8 cellular contexts compared by ENCODE assay signal in genomic region chr19:38233740-38234251, GRCh38. TPM values are rescaled to one million over a fixed set of nuclear protein-coding genes. Genes with fewer than 3 reads are reported as not detected.
DNase-seq lines count a peak whose midpoint lies in the region; ATAC-seq and TF ChIP-seq lines count a peak whose summit lies in the region.

No MANE protein-coding gene starts in this region.

- H3K4me3 Mint-ChIP-seq in glutamatergic neuron (ENCODE audit: unreplicated experiment): no peak overlapping the region

- peaks cover 4% of the 10 kb centered on the region for H3K9me3 Mint-ChIP-seq in glutamatergic neuron (ENCODE audit: unreplicated experiment)

- H3K36me3 Mint-ChIP-seq in glutamatergic neuron (ENCODE audit: unreplicated experiment): no peaks in the 10 kb centered on the region

- DNase-seq in DMS 273 (lab: John Stamatoyannopoulos, UW; ENCODE audit: unreplicated experiment) (peak; percentile 90), KG1 (lab: John Stamatoyannopoulos, UW) (peak; percentile 58), SK-MEL-5 (ENCODE audit: low read depth, low spot score) (peak; percentile 80), glutamatergic neuron (peak; percentile 97), posterior vena cava (ENCODE audit: low spot score) (peak; percentile 95), uterus (peak; percentile 57 to 60)
- DNase-seq in activated naive CD4-positive, alpha-beta T cell (lab: John Stamatoyannopoulos, UW): peak; percentile 45 to 68 (median 63)

- TF ChIP-seq CTCF in glutamatergic neuron (IDR thresholded peaks at IDR 0.05; ENCODE audit: partially characterized antibody, unreplicated experiment) (peak; percentile 92), uterus (IDR thresholded peaks at IDR 0.05) (peak; percentile 44 to 52 (median 50))

- intact Hi-C loops in posterior vena cava (cut with DNase I) (loop anchor here in 1 of 2 donors (2.0 kb wide), 1 partner anchor 101 kb away; the partner anchor contains the start of gene CATSPERG), uterus (cut with DNase I; ENCODE audit: low total_unique reads) (no loop called here)

- in situ Hi-C loops in SK-MEL-5 (cut with HindIII; ENCODE audit: low pct_unique_long_range_greater_than_20kb, low sequenced_read_pairs): no loop called here

- no peaks in the 10 kb centered on the region for H3K9me3 ChIP-seq in uterus

- H3K27ac Mint-ChIP-seq in glutamatergic neuron (ENCODE audit: unreplicated experiment): peak overlapping the region; percentile 43

- H3K27ac ChIP-seq in uterus: no peak overlapping the region

- H3K27me3 Mint-ChIP-seq in glutamatergic neuron (ENCODE audit: unreplicated experiment): peaks cover 9% of the 10 kb centered on the region

- no peak overlapping the region for H3K4me3 ChIP-seq in uterus

- no peak for TF ChIP-seq POLR2A in uterus (IDR thresholded peaks at IDR 0.05)

- no peaks in the 10 kb centered on the region for H3K4me1 Mint-ChIP-seq in glutamatergic neuron (ENCODE audit: low read depth, unreplicated experiment)

- peaks cover 0 to 6% of the 10 kb centered on the region in 2 donors for H3K4me1 ChIP-seq in uterus

- H3K27me3 ChIP-seq in uterus: peaks cover 3 to 5% of the 10 kb centered on the region in 2 donors

- no peak for ATAC-seq in HG03280 (IDR thresholded peaks at IDR 0.05; ENCODE audit: unreplicated experiment)

- H3K36me3 ChIP-seq in uterus: no peaks in the 10 kb centered on the region

RNA-seq across cellular contexts. Expression of gene DPF1, which starts 9.8 kb away (rescaled TPM):
- total RNA-seq in SK-MEL-5 (2014; rRNA removed; shearing (Covaris generic)): 1.7 and 2.5 TPM in 2 replicates
- 3.3 and 7.7 TPM in 2 replicates for polyA plus RNA-seq in SK-MEL-5 (2015; cell fraction: cytosol; rRNA removed)
- polyA plus RNA-seq in SK-MEL-5 (2015; cell fraction: nucleus; rRNA removed): 5.1 and 5.4 TPM in 2 replicates
- total RNA-seq in glutamatergic neuron (ENCODE audit: unreplicated experiment) (33.8 TPM), posterior vena cava (under 1 TPM; 0.14 to 0.65 TPM), uterus (1 to 10 TPM in 1 of 4 donors, under 1 TPM in 1, not detected in 2; 0.85 to 4.2 TPM)

RNA-seq across cellular contexts. Expression of gene PPP1R14A, which starts 22.4 kb away (rescaled TPM):
- not detected in 2 replicates for total RNA-seq in SK-MEL-5 (2014; rRNA removed; shearing (Covaris generic))
- 2.6 and 3.7 TPM in 2 replicates for polyA plus RNA-seq in SK-MEL-5 (2015; cell fraction: cytosol; rRNA removed)
- polyA plus RNA-seq in SK-MEL-5 (2015; cell fraction: nucleus; rRNA removed): not detected in 2 replicates
- 327 TPM for total RNA-seq in glutamatergic neuron (ENCODE audit: unreplicated experiment)
- 100 to 1,000 TPM; 314 to 462 TPM for total RNA-seq in posterior vena cava
- total RNA-seq in uterus: 100 to 1,000 TPM in 3 of 4 donors, 1 to 10 TPM in 1; 9.3 to 225 (median 172) TPM

RNA-seq across cellular contexts. Expression of gene SPINT2, which starts 30.6 kb away (rescaled TPM):
- not detected in 2 replicates for total RNA-seq in SK-MEL-5 (2014; rRNA removed; shearing (Covaris generic))
- polyA plus RNA-seq in SK-MEL-5 (2015; cell fraction: cytosol; rRNA removed): 0.08 TPM in 1 of 2 replicates, not detected in the other
- not detected in 2 replicates for polyA plus RNA-seq in SK-MEL-5 (2015; cell fraction: nucleus; rRNA removed)
- total RNA-seq in glutamatergic neuron (ENCODE audit: unreplicated experiment) (78.9 TPM), posterior vena cava (10 to 100 TPM; 25.1 to 39.7 TPM), uterus (10 to 100 TPM; 11.8 to 72.8 (median 29.4) TPM)

Comparison
In these comparisons a context has a peak if more than half of its experiments do, and no peak if none do; other contexts are left out.
1. RNA of gene SPINT2, which starts 30.6 kb away (total RNA-seq): 78.9 TPM in glutamatergic neuron (single experiment), 25.1 to 39.7 TPM in posterior vena cava and 11.8 to 72.8 TPM in uterus; not detected in SK-MEL-5; every median in the first group is over 10 times any median in the second.
2. Peak in every context shown above with its lines, with median percentiles within 50 percentile points of each other: DNase-seq.